1 cellular context compared by ENCODE assay signal in the genomic region with DNA sequence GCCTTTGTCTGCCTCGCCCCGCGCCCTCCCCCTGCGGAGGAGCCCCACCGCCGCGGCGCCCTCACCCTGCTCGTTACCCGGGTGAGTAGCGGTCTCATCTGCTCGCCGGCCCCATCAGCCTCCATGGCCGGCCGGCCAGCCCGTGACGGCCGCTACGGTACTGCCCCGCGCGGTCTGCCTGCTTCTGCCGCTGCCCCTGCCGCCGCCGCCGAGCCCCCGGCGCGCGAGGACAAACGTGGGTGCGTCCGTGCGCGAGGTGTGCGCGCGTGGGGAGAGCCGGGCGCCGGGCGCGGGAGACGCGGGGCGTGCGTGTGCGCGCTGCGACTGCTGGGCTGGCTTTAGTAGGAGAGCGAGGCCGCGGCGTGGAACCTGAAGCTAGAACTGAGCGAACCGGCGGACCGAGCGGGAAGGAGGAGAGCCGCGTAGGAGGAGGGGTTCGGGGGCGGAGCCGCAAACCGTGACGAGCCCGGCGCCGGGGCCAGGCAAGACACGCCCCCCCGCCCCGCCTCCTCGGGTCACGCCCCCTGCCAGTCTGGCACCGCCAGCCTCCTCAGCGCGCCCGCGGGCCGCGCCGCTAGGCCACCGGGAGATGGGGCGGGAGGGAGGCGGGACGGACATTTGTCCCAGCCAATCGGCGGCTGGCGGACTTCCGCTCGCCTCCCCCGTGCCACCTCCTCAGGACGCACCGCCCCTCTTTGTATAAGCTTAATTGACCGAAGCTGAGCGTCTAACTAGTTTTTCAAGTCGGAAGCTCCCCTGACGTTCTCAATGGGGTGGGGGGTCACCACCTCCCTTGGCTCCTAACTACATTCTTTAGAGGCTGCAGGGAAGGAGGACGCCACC.
TF ChIP-seq lines count a peak whose summit lies in the region.

A gene (minus strand): TSS at position 383 of the 843 bp plus-strand sequence. CDS start 258 bp downstream, at position 125.

TF ChIP-seq in HepG2, 621 proteins besides CTCF, POLR2A, EP300 and RAD21 (continued from another document and continues in another):
- TF ChIP-seq, protein P1, sequence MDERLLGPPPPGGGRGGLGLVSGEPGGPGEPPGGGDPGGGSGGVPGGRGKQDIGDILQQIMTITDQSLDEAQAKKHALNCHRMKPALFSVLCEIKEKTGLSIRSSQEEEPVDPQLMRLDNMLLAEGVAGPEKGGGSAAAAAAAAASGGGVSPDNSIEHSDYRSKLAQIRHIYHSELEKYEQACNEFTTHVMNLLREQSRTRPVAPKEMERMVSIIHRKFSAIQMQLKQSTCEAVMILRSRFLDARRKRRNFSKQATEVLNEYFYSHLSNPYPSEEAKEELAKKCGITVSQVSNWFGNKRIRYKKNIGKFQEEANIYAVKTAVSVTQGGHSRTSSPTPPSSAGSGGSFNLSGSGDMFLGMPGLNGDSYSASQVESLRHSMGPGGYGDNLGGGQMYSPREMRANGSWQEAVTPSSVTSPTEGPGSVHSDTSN (CRISPR knock-in tag; IDR thresholded peaks at IDR 0.05) = peak; percentile 86
- no peak for TF ChIP-seq CENPT (CRISPR knock-in tag; IDR thresholded peaks at IDR 0.05; ENCODE audit: low read depth)
- TF ChIP-seq, protein P2, sequence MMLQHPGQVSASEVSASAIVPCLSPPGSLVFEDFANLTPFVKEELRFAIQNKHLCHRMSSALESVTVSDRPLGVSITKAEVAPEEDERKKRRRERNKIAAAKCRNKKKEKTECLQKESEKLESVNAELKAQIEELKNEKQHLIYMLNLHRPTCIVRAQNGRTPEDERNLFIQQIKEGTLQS (CRISPR knock-in tag; IDR thresholded peaks at IDR 0.05) = no peak; the same call in 1 of the 2 replicates
- TF ChIP-seq, protein P3, sequence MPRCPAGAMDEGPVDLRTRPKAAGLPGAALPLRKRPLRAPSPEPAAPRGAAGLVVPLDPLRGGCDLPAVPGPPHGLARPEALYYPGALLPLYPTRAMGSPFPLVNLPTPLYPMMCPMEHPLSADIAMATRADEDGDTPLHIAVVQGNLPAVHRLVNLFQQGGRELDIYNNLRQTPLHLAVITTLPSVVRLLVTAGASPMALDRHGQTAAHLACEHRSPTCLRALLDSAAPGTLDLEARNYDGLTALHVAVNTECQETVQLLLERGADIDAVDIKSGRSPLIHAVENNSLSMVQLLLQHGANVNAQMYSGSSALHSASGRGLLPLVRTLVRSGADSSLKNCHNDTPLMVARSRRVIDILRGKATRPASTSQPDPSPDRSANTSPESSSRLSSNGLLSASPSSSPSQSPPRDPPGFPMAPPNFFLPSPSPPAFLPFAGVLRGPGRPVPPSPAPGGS (CRISPR knock-in tag; IDR thresholded peaks at IDR 0.05) = peak; percentile 93; the same call in 1 of the 2 replicates
- no peak for TF ChIP-seq NONO (IDR thresholded peaks at IDR 0.05)
- TF ChIP-seq NONO (CRISPR knock-in tag; conservative IDR thresholded peaks at IDR 0.05) = peak; percentile 27; the same call in 1 of the 2 replicates
- no peak for TF ChIP-seq ELF4 (CRISPR knock-in tag; IDR thresholded peaks at IDR 0.05; ENCODE audit: borderline replicate concordance)
- TF ChIP-seq PHF21A (CRISPR knock-in tag; IDR thresholded peaks at IDR 0.05) = peak; percentile 53; the same call in 1 of the 2 replicates
- no peak for TF ChIP-seq ZNF484 (CRISPR knock-in tag; IDR thresholded peaks at IDR 0.05; ENCODE audit: borderline replicate concordance, low read depth)
- TF ChIP-seq ZNF557 (CRISPR knock-in tag; IDR thresholded peaks at IDR 0.05) = 0 out of 2 replicates have a peak, but pooled peaks have one; percentile 31
- TF ChIP-seq, protein P4, sequence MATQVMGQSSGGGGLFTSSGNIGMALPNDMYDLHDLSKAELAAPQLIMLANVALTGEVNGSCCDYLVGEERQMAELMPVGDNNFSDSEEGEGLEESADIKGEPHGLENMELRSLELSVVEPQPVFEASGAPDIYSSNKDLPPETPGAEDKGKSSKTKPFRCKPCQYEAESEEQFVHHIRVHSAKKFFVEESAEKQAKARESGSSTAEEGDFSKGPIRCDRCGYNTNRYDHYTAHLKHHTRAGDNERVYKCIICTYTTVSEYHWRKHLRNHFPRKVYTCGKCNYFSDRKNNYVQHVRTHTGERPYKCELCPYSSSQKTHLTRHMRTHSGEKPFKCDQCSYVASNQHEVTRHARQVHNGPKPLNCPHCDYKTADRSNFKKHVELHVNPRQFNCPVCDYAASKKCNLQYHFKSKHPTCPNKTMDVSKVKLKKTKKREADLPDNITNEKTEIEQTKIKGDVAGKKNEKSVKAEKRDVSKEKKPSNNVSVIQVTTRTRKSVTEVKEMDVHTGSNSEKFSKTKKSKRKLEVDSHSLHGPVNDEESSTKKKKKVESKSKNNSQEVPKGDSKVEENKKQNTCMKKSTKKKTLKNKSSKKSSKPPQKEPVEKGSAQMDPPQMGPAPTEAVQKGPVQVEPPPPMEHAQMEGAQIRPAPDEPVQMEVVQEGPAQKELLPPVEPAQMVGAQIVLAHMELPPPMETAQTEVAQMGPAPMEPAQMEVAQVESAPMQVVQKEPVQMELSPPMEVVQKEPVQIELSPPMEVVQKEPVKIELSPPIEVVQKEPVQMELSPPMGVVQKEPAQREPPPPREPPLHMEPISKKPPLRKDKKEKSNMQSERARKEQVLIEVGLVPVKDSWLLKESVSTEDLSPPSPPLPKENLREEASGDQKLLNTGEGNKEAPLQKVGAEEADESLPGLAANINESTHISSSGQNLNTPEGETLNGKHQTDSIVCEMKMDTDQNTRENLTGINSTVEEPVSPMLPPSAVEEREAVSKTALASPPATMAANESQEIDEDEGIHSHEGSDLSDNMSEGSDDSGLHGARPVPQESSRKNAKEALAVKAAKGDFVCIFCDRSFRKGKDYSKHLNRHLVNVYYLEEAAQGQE (IDR thresholded peaks at IDR 0.05; ENCODE audit: borderline replicate concordance in 1 of 2, low read depth in 1 of 2, low read length in 2 of 2) = peak in 1 of 2 experiments; percentile 48; a peak in 1 of 4 replicates
- TF ChIP-seq, protein P5, sequence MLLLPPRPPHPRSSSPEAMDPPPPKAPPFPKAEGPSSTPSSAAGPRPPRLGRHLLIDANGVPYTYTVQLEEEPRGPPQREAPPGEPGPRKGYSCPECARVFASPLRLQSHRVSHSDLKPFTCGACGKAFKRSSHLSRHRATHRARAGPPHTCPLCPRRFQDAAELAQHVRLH (CRISPR knock-in tag; IDR thresholded peaks at IDR 0.05; ENCODE audit: borderline replicate concordance, low read depth) = no peak
- TF ChIP-seq ZNF232 (CRISPR knock-in tag; IDR thresholded peaks at IDR 0.05; ENCODE audit: borderline replicate concordance) = no peak
- no peak for TF ChIP-seq MEF2D (CRISPR knock-in tag; IDR thresholded peaks at IDR 0.05)
- TF ChIP-seq, protein P6, sequence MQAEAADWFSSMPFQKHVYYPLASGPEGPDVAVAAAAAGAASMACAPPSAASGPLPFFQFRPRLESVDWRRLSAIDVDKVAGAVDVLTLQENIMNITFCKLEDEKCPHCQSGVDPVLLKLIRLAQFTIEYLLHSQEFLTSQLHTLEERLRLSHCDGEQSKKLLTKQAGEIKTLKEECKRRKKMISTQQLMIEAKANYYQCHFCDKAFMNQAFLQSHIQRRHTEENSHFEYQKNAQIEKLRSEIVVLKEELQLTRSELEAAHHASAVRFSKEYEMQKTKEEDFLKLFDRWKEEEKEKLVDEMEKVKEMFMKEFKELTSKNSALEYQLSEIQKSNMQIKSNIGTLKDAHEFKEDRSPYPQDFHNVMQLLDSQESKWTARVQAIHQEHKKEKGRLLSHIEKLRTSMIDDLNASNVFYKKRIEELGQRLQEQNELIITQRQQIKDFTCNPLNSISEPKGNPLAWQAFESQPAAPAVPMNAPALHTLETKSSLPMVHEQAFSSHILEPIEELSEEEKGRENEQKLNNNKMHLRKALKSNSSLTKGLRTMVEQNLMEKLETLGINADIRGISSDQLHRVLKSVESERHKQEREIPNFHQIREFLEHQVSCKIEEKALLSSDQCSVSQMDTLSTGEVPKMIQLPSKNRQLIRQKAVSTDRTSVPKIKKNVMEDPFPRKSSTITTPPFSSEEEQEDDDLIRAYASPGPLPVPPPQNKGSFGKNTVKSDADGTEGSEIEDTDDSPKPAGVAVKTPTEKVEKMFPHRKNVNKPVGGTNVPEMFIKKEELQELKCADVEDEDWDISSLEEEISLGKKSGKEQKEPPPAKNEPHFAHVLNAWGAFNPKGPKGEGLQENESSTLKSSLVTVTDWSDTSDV (CRISPR knock-in tag; IDR thresholded peaks at IDR 0.05) = no peak
- TF ChIP-seq KMT2A (CRISPR knock-in tag; IDR thresholded peaks at IDR 0.05) = peak; percentile 54; the same call in 1 of the 2 replicates
- peak; percentile 63; the same call in 1 of the 2 replicates for TF ChIP-seq ARID2 (CRISPR knock-in tag; IDR thresholded peaks at IDR 0.05; ENCODE audit: borderline replicate concordance)
- TF ChIP-seq, protein P7, sequence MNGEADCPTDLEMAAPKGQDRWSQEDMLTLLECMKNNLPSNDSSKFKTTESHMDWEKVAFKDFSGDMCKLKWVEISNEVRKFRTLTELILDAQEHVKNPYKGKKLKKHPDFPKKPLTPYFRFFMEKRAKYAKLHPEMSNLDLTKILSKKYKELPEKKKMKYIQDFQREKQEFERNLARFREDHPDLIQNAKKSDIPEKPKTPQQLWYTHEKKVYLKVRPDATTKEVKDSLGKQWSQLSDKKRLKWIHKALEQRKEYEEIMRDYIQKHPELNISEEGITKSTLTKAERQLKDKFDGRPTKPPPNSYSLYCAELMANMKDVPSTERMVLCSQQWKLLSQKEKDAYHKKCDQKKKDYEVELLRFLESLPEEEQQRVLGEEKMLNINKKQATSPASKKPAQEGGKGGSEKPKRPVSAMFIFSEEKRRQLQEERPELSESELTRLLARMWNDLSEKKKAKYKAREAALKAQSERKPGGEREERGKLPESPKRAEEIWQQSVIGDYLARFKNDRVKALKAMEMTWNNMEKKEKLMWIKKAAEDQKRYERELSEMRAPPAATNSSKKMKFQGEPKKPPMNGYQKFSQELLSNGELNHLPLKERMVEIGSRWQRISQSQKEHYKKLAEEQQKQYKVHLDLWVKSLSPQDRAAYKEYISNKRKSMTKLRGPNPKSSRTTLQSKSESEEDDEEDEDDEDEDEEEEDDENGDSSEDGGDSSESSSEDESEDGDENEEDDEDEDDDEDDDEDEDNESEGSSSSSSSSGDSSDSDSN (CRISPR knock-in tag; IDR thresholded peaks at IDR 0.05) = peak; percentile 84
- TF ChIP-seq, protein P8, sequence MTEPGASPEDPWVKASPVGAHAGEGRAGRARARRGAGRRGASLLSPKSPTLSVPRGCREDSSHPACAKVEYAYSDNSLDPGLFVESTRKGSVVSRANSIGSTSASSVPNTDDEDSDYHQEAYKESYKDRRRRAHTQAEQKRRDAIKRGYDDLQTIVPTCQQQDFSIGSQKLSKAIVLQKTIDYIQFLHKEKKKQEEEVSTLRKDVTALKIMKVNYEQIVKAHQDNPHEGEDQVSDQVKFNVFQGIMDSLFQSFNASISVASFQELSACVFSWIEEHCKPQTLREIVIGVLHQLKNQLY (CRISPR knock-in tag; IDR thresholded peaks at IDR 0.05) = no peak
- 0 out of 2 replicates have a peak, but pooled peaks have one; percentile 58 for TF ChIP-seq KAT7 (CRISPR knock-in tag; IDR thresholded peaks at IDR 0.05; ENCODE audit: borderline replicate concordance)
- no peak for TF ChIP-seq ZNF260 (CRISPR knock-in tag; IDR thresholded peaks at IDR 0.05; ENCODE audit: borderline replicate concordance, low read depth)
- TF ChIP-seq TGIF2 (CRISPR knock-in tag; IDR thresholded peaks at IDR 0.05) = no peak
- TF ChIP-seq KDM3A (CRISPR knock-in tag; IDR thresholded peaks at IDR 0.05; ENCODE audit: low read depth) = 0 out of 2 replicates have a peak, but pooled peaks have one; percentile 32
- TF ChIP-seq ZNF781 (CRISPR knock-in tag; IDR thresholded peaks at IDR 0.05; ENCODE audit: borderline replicate concordance, not compliant biosample characterization) = no peak
- TF ChIP-seq RARA (CRISPR knock-in tag; IDR thresholded peaks at IDR 0.05) = peak; percentile 12; the same call in 1 of the 2 replicates
- 0 out of 2 replicates have a peak, but pooled peaks have one; percentile 32 for TF ChIP-seq ZIK1 (CRISPR knock-in tag; IDR thresholded peaks at IDR 0.05; ENCODE audit: borderline replicate concordance, low read depth)
- TF ChIP-seq, protein P9, sequence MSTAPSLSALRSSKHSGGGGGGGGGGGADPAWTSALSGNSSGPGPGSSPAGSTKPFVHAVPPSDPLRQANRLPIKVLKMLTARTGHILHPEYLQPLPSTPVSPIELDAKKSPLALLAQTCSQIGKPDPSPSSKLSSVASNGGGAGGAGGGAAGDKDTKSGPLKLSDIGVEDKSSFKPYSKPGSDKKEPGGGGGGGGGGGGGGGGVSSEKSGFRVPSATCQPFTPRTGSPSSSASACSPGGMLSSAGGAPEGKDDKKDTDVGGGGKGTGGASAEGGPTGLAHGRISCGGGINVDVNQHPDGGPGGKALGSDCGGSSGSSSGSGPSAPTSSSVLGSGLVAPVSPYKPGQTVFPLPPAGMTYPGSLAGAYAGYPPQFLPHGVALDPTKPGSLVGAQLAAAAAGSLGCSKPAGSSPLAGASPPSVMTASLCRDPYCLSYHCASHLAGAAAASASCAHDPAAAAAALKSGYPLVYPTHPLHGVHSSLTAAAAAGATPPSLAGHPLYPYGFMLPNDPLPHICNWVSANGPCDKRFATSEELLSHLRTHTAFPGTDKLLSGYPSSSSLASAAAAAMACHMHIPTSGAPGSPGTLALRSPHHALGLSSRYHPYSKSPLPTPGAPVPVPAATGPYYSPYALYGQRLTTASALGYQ (CRISPR knock-in tag; IDR thresholded peaks at IDR 0.05) = peak; percentile 15; the same call in 1 of the 2 replicates
- no peak for TF ChIP-seq RAD51 (IDR thresholded peaks at IDR 0.05; ENCODE audit: borderline replicate concordance)
- TF ChIP-seq ZFP36 (IDR thresholded peaks at IDR 0.05; ENCODE audit: borderline replicate concordance, low read depth, low read length, partially characterized antibody) = no peak
- TF ChIP-seq ZNF235 (CRISPR knock-in tag; IDR thresholded peaks at IDR 0.05; ENCODE audit: borderline replicate concordance) = no peak
- TF ChIP-seq HOXA3 (CRISPR knock-in tag; IDR thresholded peaks at IDR 0.05) = peak; percentile 70
- TF ChIP-seq, protein P10, sequence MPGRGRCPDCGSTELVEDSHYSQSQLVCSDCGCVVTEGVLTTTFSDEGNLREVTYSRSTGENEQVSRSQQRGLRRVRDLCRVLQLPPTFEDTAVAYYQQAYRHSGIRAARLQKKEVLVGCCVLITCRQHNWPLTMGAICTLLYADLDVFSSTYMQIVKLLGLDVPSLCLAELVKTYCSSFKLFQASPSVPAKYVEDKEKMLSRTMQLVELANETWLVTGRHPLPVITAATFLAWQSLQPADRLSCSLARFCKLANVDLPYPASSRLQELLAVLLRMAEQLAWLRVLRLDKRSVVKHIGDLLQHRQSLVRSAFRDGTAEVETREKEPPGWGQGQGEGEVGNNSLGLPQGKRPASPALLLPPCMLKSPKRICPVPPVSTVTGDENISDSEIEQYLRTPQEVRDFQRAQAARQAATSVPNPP (CRISPR knock-in tag; IDR thresholded peaks at IDR 0.05) = peak; percentile 83
- TF ChIP-seq IRF2 (CRISPR knock-in tag; IDR thresholded peaks at IDR 0.05) = peak; percentile 15; the same call in 1 of the 2 replicates
- peak; percentile 86 for TF ChIP-seq POLR2AphosphoS5 (IDR thresholded peaks at IDR 0.05; ENCODE audit: low read depth, low read length)
- peak; percentile 69; the same call in 1 of the 2 replicates for TF ChIP-seq ZNF556 (CRISPR knock-in tag; IDR thresholded peaks at IDR 0.05; ENCODE audit: borderline replicate concordance)
- TF ChIP-seq FIP1L1 (IDR thresholded peaks at IDR 0.05; ENCODE audit: borderline replicate concordance, insufficient read depth, low read depth, low read length) = no peak
- TF ChIP-seq ZNF430 (CRISPR knock-in tag; IDR thresholded peaks at IDR 0.05) = peak; percentile 67
- peak; percentile 65; the same call in 1 of the 2 replicates for TF ChIP-seq HOXA5 (CRISPR knock-in tag; IDR thresholded peaks at IDR 0.05)
- TF ChIP-seq, protein P11, sequence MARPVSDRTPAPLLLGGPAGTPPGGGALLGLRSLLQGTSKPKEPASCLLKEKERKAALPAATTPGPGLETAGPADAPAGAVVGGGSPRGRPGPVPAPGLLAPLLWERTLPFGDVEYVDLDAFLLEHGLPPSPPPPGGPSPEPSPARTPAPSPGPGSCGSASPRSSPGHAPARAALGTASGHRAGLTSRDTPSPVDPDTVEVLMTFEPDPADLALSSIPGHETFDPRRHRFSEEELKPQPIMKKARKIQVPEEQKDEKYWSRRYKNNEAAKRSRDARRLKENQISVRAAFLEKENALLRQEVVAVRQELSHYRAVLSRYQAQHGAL (CRISPR knock-in tag; IDR thresholded peaks at IDR 0.05; ENCODE audit: not compliant biosample characterization) = no peak
- TF ChIP-seq RFXANK (CRISPR knock-in tag; IDR thresholded peaks at IDR 0.05) = no peak
